Comparison of ENCODE assay signal across 8 cellular contexts in the genomic region with DNA sequence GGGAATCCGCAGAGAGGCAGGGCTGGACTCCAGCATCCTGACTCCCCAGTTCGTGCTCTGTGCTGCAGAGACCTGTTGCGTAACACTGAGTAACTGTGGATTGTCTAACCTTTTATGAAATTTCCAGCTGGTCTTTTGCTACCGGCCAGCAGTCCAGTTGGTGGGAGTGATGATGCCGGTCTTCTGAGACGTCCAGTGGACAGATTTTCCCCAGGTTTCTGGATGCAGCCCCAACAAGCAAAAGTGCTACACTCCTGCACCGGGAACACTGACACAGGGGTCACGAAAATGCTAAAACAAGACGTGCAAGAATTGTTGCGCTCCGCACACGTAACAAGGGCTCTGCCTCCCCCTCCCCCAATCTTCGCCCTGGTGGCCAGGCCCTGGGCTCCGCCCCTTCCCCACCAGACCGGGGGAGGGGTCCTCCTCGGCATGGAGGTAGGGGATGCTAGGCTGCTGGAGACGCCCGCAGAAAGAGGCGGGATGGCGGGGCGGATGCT. TPM values are rescaled to one million over a fixed set of nuclear protein-coding genes. Genes with fewer than 3 reads are reported as not detected.
A peak's percentile ranks its signal among the peaks of the same experiment; 100 is the strongest.
DNase-seq lines count a peak whose midpoint lies in the region; ATAC-seq and TF ChIP-seq lines count a peak whose summit lies in the region.

No MANE protein-coding gene starts in this region.

- peak overlapping the region; percentile 58; the same call in 1 of the 3 replicates for H2BK15ac ChIP-seq in IMR-90 (ENCODE audit: low read depth, low read length)

- H3K9ac ChIP-seq in IMR-90 (ENCODE audit: low read depth, low read length) (peak overlapping the region; percentile 91), adipocyte (ENCODE audit: low read length) (peak overlapping the region; percentile 90)

- peak overlapping the region; percentile 89 for H3K14ac ChIP-seq in IMR-90 (replicated peaks; ENCODE audit: low read depth, low read length)

- H2AFZ ChIP-seq in IMR-90 (replicated peaks; ENCODE audit: low read length, poor library complexity), result peak overlapping the region; percentile 88

- H3K4me3 ChIP-seq in BJ (ENCODE audit: low read depth, low read length), result peak overlapping the region; percentile 83
- peak overlapping the region; percentile 64 for H3K4me3 ChIP-seq in IMR-90 (ENCODE audit: insufficient read depth, low read depth, low read length)
- H3K4me3 ChIP-seq in adipocyte (ENCODE audit: low read length), result peak overlapping the region; percentile 87
- H3K4me3 ChIP-seq in iPS DF 6.9 (ENCODE audit: low read length), result peak overlapping the region; percentile 74; the same call in 1 of the 2 replicates
- H3K4me3 ChIP-seq in gastrocnemius medialis, result peak overlapping the region; percentile 52 to 59 (median 53)

- H2BK120ac ChIP-seq in IMR-90 (ENCODE audit: low read depth, low read length), result peak overlapping the region; percentile 77

- dilution Hi-C loops in IMR-90 (cut with HindIII; ENCODE audit: low sequenced_read_pairs, unreplicated experiment), result no loop called here

- TF ChIP-seq CTCF in BJ (IDR thresholded peaks at IDR 0.05; ENCODE audit: insufficient read depth, low read depth, low read length) (no peak), IMR-90 (conservative IDR thresholded peaks at IDR 0.05; ENCODE audit: low read depth, low read length) (no peak), gastrocnemius medialis (IDR thresholded peaks at IDR 0.05 in 4 of 5, conservative IDR thresholded peaks at IDR 0.05 in 1 of 5) (no peak)

- POLR2A ChIA-PET in BJ (lab: Charles Lee) (no interaction called here), IMR-90 (lab: Charles Lee; ENCODE audit: unreplicated experiment) (no interaction called here)

- peak overlapping the region; percentile 73; the same call in 1 of the 2 replicates for H2AK5ac ChIP-seq in IMR-90 (ENCODE audit: low read depth, low read length)

- peaks cover 4 to 45% of the 10 kb centered on the region in 2 experiments; a peak in 2 of 4 replicates for H3K79me1 ChIP-seq in IMR-90 (ENCODE audit: low read depth in 1 of 2, low read length in 2 of 2)

- in situ Hi-C loops in IMR-90 (cut with MboI; ENCODE audit: low sequenced_read_pairs), result no loop called here
- in situ Hi-C loops in gastrocnemius medialis (cut with MboI; ENCODE audit: low sequenced_read_pairs in 4 of 4), result no loop called here

- WGBS in IMR-90 (ENCODE audit: extremely low coverage in 2 of 2, insufficient read length in 1 of 2), 2 experiments, result 1% methylated on average over 9 of the region's 21 CpGs; no CpG with 5 or more reads in 1 of the 2 experiments
- WGBS in iPS DF 6.9 (ENCODE audit: insufficient coverage, insufficient read length), result no CpG with 5 or more reads among the region's 21 CpGs

- intact Hi-C loops in IMR-90 (cut with micrococcal nuclease), result loop anchor here (5.0 kb wide), 1 partner anchor 341 kb away; a partner anchor contains a TSS
- intact Hi-C loops in gastrocnemius medialis (cut with DNase I; ENCODE audit: low total_unique reads), result no loop called here

- H4K5ac ChIP-seq in IMR-90 (ENCODE audit: low read depth, low read length), result peak overlapping the region; percentile 29

- H3K27ac ChIP-seq in IMR-90 (ENCODE audit: insufficient read depth, low read length) (peak overlapping the region; percentile 94), iPS DF 6.9 (ENCODE audit: low read length) (no peak overlapping the region), gastrocnemius medialis (peak overlapping the region; percentile 45 to 67 (median 61))

- peak overlapping the region; percentile 90 for H3K4me2 ChIP-seq in IMR-90 (ENCODE audit: low read depth, low read length)

- peak overlapping the region; percentile 88 for H2BK5ac ChIP-seq in IMR-90 (ENCODE audit: low read depth, low read length, poor library complexity, severe bottlenecking)

- H4K8ac ChIP-seq in IMR-90 (ENCODE audit: low read depth in 2 of 2, low read length in 2 of 2), result peak overlapping the region; percentile 5 to 89

- peak overlapping the region; percentile 96 for H2AK9ac ChIP-seq in IMR-90 (replicated peaks; ENCODE audit: low read depth, low read length, poor library complexity)

- H3K27me3 ChIP-seq in BJ (ENCODE audit: control insufficient read depth, insufficient read depth, low read length) (no peaks in the 10 kb centered on the region), IMR-90 (ENCODE audit: control insufficient read depth, insufficient read depth, low read length) (no peaks in the 10 kb centered on the region), adipocyte (replicated peaks; ENCODE audit: control insufficient read depth, insufficient read depth, low read length) (no peaks in the 10 kb centered on the region), iPS DF 6.9 (ENCODE audit: control insufficient read depth, insufficient read depth, low read length) (no peaks in the 10 kb centered on the region), gastrocnemius medialis (peaks cover 13 to 16% (median 15%) of the 10 kb centered on the region in 3 donors)

- H3K36me3 ChIP-seq in BJ (ENCODE audit: control insufficient read depth, insufficient read depth, low read length) (peaks cover 8% of the 10 kb centered on the region), IMR-90 (ENCODE audit: control insufficient read depth, insufficient read depth, low read length) (peaks cover 2% of the 10 kb centered on the region; the same call in 1 of the 2 replicates), adipocyte (ENCODE audit: control insufficient read depth, insufficient read depth, low read length, severe bottlenecking) (peaks cover 10% of the 10 kb centered on the region), iPS DF 6.9 (ENCODE audit: control insufficient read depth, insufficient read depth, low read length) (no peaks in the 10 kb centered on the region), gastrocnemius medialis (no peaks in the 10 kb centered on the region)

- H3K4ac ChIP-seq in IMR-90 (ENCODE audit: low read depth, low read length), result peak overlapping the region; percentile 88

- peaks cover 26% of the 10 kb centered on the region for H3K4me1 ChIP-seq in IMR-90 (ENCODE audit: control insufficient read depth, insufficient read depth, low read length)
- H3K4me1 ChIP-seq in adipocyte (ENCODE audit: control insufficient read depth, insufficient read depth, low read length), result peaks cover 48% of the 10 kb centered on the region
- H3K4me1 ChIP-seq in iPS DF 6.9 (ENCODE audit: control insufficient read depth, insufficient read depth, low read length), result peaks cover 6% of the 10 kb centered on the region; the same call in 1 of the 2 replicates
- H3K4me1 ChIP-seq in gastrocnemius medialis, result peaks cover 0 to 14% of the 10 kb centered on the region in 2 donors

- peak overlapping the region; percentile 74 for H4K91ac ChIP-seq in IMR-90 (ENCODE audit: insufficient read depth, low read depth, low read length)

- ATAC-seq in IMR-90 (ENCODE audit: low read depth), result peak; percentile 20
- ATAC-seq in gastrocnemius medialis, result peak; percentile 67 to 76
- no peak for ATAC-seq in GM19328 (IDR thresholded peaks at IDR 0.05; ENCODE audit: unreplicated experiment)

- H3K56ac ChIP-seq in IMR-90 (ENCODE audit: extremely low read depth, insufficient read depth, low read length), result peak overlapping the region; percentile 71

- peak overlapping the region; percentile 47; the same call in 1 of the 2 replicates for H3K18ac ChIP-seq in IMR-90 (ENCODE audit: low read depth, low read length)

- peak overlapping the region; percentile 95 for H3K23ac ChIP-seq in IMR-90 (ENCODE audit: low read depth, low read length)

- TF ChIP-seq RAD21 in IMR-90 (IDR thresholded peaks at IDR 0.05; ENCODE audit: low read length), result no peak

- peaks cover 28% of the 10 kb centered on the region for H3K9me1 ChIP-seq in IMR-90 (ENCODE audit: insufficient read depth, low read length)

- no TSS peak for BruUV-seq in IMR-90 (replicated peaks; lab: Mats Ljungman, UMichigan)

- DNase-seq in BJ (ENCODE audit: low read depth) (no peak), IMR-90 (peak; percentile 90), adipocyte (ENCODE audit: low read depth) (peak; percentile 94), iPS DF 6.9 (ENCODE audit: low read depth, low spot score) (no peak), gastrocnemius medialis (peak; percentile 51 to 71), NCI-H1930 (lab: John Stamatoyannopoulos, UW) (no peak), NCI-H128 (lab: John Stamatoyannopoulos, UW; ENCODE audit: unreplicated experiment) (no peak)

- CTCF ChIA-PET in BJ (lab: Yijun Ruan, JAX) (interaction anchor here (1.1 to 1.3 kb wide), 2 partner anchors 12 to 72 kb away, joined by 3 read pairs; no protein-coding TSS in a partner anchor), IMR-90 (lab: Yijun Ruan, JAX) (no interaction called here)

- H3K9me3 ChIP-seq in IMR-90 (ENCODE audit: control insufficient read depth, insufficient read depth, low read length), result no peaks in the 10 kb centered on the region
- H3K9me3 ChIP-seq in adipocyte (ENCODE audit: control insufficient read depth, low read length), result no peaks in the 10 kb centered on the region
- no peaks in the 10 kb centered on the region for H3K9me3 ChIP-seq in iPS DF 6.9 (ENCODE audit: control insufficient read depth, insufficient read depth, low read length)
- H3K9me3 ChIP-seq in gastrocnemius medialis, result no peaks in the 10 kb centered on the region

- no peak for TF ChIP-seq POLR2A in IMR-90 (IDR thresholded peaks at IDR 0.05; ENCODE audit: low read depth, low read length)
- no peak for TF ChIP-seq POLR2A in gastrocnemius medialis (IDR thresholded peaks at IDR 0.05)

- peaks cover 30% of the 10 kb centered on the region for H4K20me1 ChIP-seq in IMR-90 (ENCODE audit: insufficient read depth, low read length)

- peak overlapping the region; percentile 50; the same call in 1 of the 2 replicates for H2BK20ac ChIP-seq in IMR-90 (ENCODE audit: low read depth, low read length)

TF ChIP-seq in IMR-90, 13 proteins besides CTCF, POLR2A, EP300 and RAD21:
- TF ChIP-seq MXI1 (IDR thresholded peaks at IDR 0.05; ENCODE audit: borderline replicate concordance, low read depth, low read length) (peak; percentile 18; the same call in 1 of the 2 replicates), CEBPB (IDR thresholded peaks at IDR 0.05; ENCODE audit: low read depth, low read length) (peak; percentile 100), RFX5 (IDR thresholded peaks at IDR 0.05; ENCODE audit: low read depth, low read length) (no peak; the same call in 1 of the 2 replicates)
TF ChIP-seq in IMR-90: peak in this region for 2.

RNA-seq across cellular contexts. Expression of a gene that starts 0.7 kb away (rescaled TPM):
- 90.1 and 271 TPM in 2 replicates for polyA plus RNA-seq in BJ (2011; rRNA removed)
- polyA minus RNA-seq in BJ (2011; rRNA and poly(A)+ RNA removed), result 114 and 115 TPM in 2 replicates
- total RNA-seq in IMR-90 (2012; rRNA removed), result 37.5 and 39.3 TPM in 2 replicates
- 137 and 152 TPM in 2 replicates for polyA plus RNA-seq in IMR-90 (2012; rRNA removed)
- 88.6 and 140 TPM in 2 replicates for polyA plus RNA-seq in IMR-90 (2012; cell fraction: cytosol; rRNA removed)
- 194 and 479 TPM in 2 replicates for polyA plus RNA-seq in IMR-90 (2012; cell fraction: nucleus; rRNA removed; ENCODE audit: low replicate concordance)
- total RNA-seq in gastrocnemius medialis, result 10 to 100 TPM in 1 of 4 donors, 1 to 10 TPM in 3; 4.8 to 15.0 (median 5.5) TPM

Comparison
In these comparisons a context has a peak if more than half of its experiments do, and no peak if none do; other contexts are left out.
1. DNase-seq: peak in IMR-90 (single experiment), adipocyte (single experiment) and gastrocnemius medialis (2 of 2); none in BJ (single experiment), iPS DF 6.9 (single experiment), NCI-H1930 (0 of 2) and NCI-H128 (single experiment).
2. Peak in every context shown above with its lines, with median percentiles within 50 percentile points of each other: H3K4me3 ChIP-seq.